Comparison of ENCODE assay signal across 28 cellular contexts in the genomic region with DNA sequence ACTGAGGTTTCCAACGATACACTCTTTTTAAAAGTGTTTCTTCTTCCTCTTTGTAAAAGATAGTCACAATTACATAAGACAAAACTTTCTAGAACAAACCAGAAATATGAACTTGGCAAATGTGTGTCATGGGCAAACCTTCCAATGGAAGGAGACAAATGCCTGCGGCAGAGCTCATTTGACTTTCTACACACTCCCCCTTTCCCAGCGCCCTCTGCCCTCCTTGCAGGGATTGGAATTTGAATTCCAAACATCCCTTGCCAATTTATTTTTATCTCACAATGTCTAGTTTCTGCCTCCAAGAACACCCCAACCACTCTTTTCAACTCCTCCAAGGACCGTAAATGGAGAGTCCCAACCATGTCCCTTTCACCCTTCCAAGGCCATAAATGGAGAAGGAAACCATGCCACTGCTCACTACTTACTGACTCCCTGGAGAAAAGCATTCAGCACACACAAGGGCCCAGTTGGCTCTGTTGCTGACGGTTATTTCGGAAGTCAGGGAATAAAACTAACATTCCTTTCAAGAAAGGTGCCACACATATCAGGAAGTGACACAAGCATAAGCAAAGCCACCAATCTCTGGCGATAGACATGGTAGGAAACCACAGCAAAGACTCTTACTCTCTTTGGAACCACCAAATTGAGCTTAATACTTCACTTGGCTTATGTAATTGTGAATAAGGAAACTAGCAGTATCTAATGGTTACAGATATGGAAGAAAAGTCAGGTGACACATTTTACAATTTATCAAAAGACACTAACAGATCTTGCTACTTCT. TPM values are rescaled to one million over a fixed set of nuclear protein-coding genes. Genes with fewer than 3 reads are reported as not detected.
A peak's percentile ranks its signal among the peaks of the same experiment; 100 is the strongest.
DNase-seq lines count a peak whose midpoint lies in the region; ATAC-seq and TF ChIP-seq lines count a peak whose summit lies in the region.
"Had no signal": no experiment of that assay in that cellular context is flagged by ENCODE, and none has a peak within 500 bp of the region (broad histone marks: within the 10 kb centered on the region; RNA-seq: fewer than 3 reads in every experiment).

No MANE protein-coding gene starts in this region.

- no peaks in the 10 kb centered on the region for H3K27me3 Mint-ChIP-seq in stimulated activated naive CD8-positive, alpha-beta T cell treated with anti-CD3 and anti-CD28 coated beads, Interleukin-15, amount 100 ng/mL, for 72 hours
- no peaks in the 10 kb centered on the region for H3K27me3 Mint-ChIP-seq in natural killer cell (ENCODE audit: low read depth in 2 of 2)
- H3K27me3 Mint-ChIP-seq: activated CD4-positive, alpha-beta T cell treated with anti-CD3 and anti-CD28 coated beads for 36 hours; activated naive CD4-positive, alpha-beta T cell treated with anti-CD3 and anti-CD28 coated beads, Interleukin-2, amount 10 ng/mL, durations not matched to agents 7 days and 5 days had no signal

- H3K36me3 Mint-ChIP-seq in natural killer cell: peaks cover 1% of the 10 kb centered on the region

- peak; percentile 42 for ATAC-seq in stimulated activated naive CD8-positive, alpha-beta T cell treated with anti-CD3 and anti-CD28 coated beads, Interleukin-15, amount 100 ng/mL, for 72 hours
- ATAC-seq in stimulated activated naive CD8-positive, alpha-beta T cell treated with anti-CD3 and anti-CD28 coated beads, Interleukin-15, Interleukin-2, amounts not matched to agents 100 U/mL and 50 U/mL, for 24 hours: no peak
- peak in 2 of 3 donors; percentile 64 to 68 for ATAC-seq in natural killer cell
- ATAC-seq in HG02884 (IDR thresholded peaks at IDR 0.05; ENCODE audit: unreplicated experiment): no peak
- ATAC-seq: A549; activated CD4-positive, alpha-beta T cell treated with anti-CD3 and anti-CD28 coated beads for 36 hours; activated T-cell treated with anti-CD3 and anti-CD28 coated beads, Interleukin-2, amount 50 U/mL, for 4 hours had no signal

- H3K27ac Mint-ChIP-seq in stimulated activated naive CD8-positive, alpha-beta T cell treated with anti-CD3 and anti-CD28 coated beads, Interleukin-15, amount 100 ng/mL, for 72 hours: no peak overlapping the region
- H3K27ac Mint-ChIP-seq in natural killer cell: no peak overlapping the region
- H3K27ac Mint-ChIP-seq: activated CD4-positive, alpha-beta T cell treated with anti-CD3 and anti-CD28 coated beads for 36 hours; activated naive CD4-positive, alpha-beta T cell treated with anti-CD3 and anti-CD28 coated beads, Interleukin-2, amount 10 ng/mL, durations not matched to agents 7 days and 5 days; HFFc6; neural progenitor cell had no signal

- no peak overlapping the region for H3K4me3 Mint-ChIP-seq in stimulated activated naive CD8-positive, alpha-beta T cell treated with anti-CD3 and anti-CD28 coated beads, Interleukin-15, amount 100 ng/mL, for 72 hours
- no peak overlapping the region for H3K4me3 Mint-ChIP-seq in natural killer cell
- H3K4me3 Mint-ChIP-seq: activated CD4-positive, alpha-beta T cell treated with anti-CD3 and anti-CD28 coated beads for 36 hours; activated naive CD4-positive, alpha-beta T cell treated with anti-CD3 and anti-CD28 coated beads, Interleukin-2, amount 10 ng/mL, durations not matched to agents 7 days and 5 days; activated T-cell treated with anti-CD3 and anti-CD28 coated beads, Interleukin-2, amount 50 U/mL, for 4 hours; HFFc6; neural progenitor cell had no signal

- H3K9me3 Mint-ChIP-seq in stimulated activated naive CD8-positive, alpha-beta T cell treated with anti-CD3 and anti-CD28 coated beads, Interleukin-15, amount 100 ng/mL, for 72 hours: no peaks in the 10 kb centered on the region
- H3K9me3 Mint-ChIP-seq in natural killer cell: no peaks in the 10 kb centered on the region
- H3K9me3 Mint-ChIP-seq: activated naive CD4-positive, alpha-beta T cell treated with anti-CD3 and anti-CD28 coated beads, Interleukin-2, amount 10 ng/mL, durations not matched to agents 7 days and 5 days; activated T-cell treated with anti-CD3 and anti-CD28 coated beads, Interleukin-2, amount 50 U/mL, for 4 hours; HFFc6; neural progenitor cell had no signal

- intact Hi-C loops in natural killer cell (cut with micrococcal nuclease): no loop called here

- peaks cover 25% of the 10 kb centered on the region for H3K4me1 Mint-ChIP-seq in stimulated activated naive CD8-positive, alpha-beta T cell treated with anti-CD3 and anti-CD28 coated beads, Interleukin-15, amount 100 ng/mL, for 72 hours
- peaks cover 14 to 16% of the 10 kb centered on the region in 2 donors for H3K4me1 Mint-ChIP-seq in natural killer cell
- H3K4me1 Mint-ChIP-seq: neural progenitor cell had no signal

- TF ChIP-seq CTCF in natural killer cell (IDR thresholded peaks at IDR 0.05): no peak

- H3K27ac ChIP-seq in cingulate gyrus (ENCODE audit: low read depth, low read length): peak overlapping the region; percentile 6
- H3K27ac ChIP-seq: A549, GM23248, KMS-11, neural progenitor cell, prostate gland had no signal

- no peak for DNase-seq in stimulated activated naive CD8-positive, alpha-beta T cell treated with anti-CD3 and anti-CD28 coated beads, Interleukin-15, amount 100 ng/mL, for 72 hours
- no peak for DNase-seq in stimulated activated naive CD8-positive, alpha-beta T cell treated with anti-CD3 and anti-CD28 coated beads, Interleukin-15, Interleukin-2, amounts not matched to agents 100 U/mL and 50 U/mL, for 24 hours
- DNase-seq in natural killer cell (no peak), activated gamma-delta T cell (lab: John Stamatoyannopoulos, UW) (no peak), amniotic stem cell (lab: John Stamatoyannopoulos, UW) (no peak), NCI-H1092 (lab: John Stamatoyannopoulos, UW) (no peak)
- DNase-seq: activated CD4-positive, alpha-beta T cell treated with anti-CD3 and anti-CD28 coated beads for 36 hours; activated naive CD4-positive, alpha-beta T cell treated with anti-CD3 and anti-CD28 coated beads, Interleukin-2, amount 10 ng/mL, durations not matched to agents 7 days and 5 days; activated T-cell treated with anti-CD3 and anti-CD28 coated beads, Interleukin-2, amount 50 U/mL, for 4 hours; DMS53; effector memory CD4-positive, alpha-beta T cell; GDM1; GM23248; HFFc6; NCI-H187 treated with DMSO at 0.1 percent for 48 hours; NCI-H69; stimulated activated CD8-positive, alpha-beta memory T cell treated with anti-CD3 and anti-CD28 coated beads, Interleukin-4, amount 100 ng/mL, for 48 hours had no signal

RNA-seq across cellular contexts. Expression of gene ESAM, which starts 15.0 kb away (rescaled TPM):
- 1 to 10 TPM; 1.2 to 2.2 (median 1.5) TPM for total RNA-seq in natural killer cell
- total RNA-seq: GM23248, RPMI7951, SK-MEL-5 had no signal

RNA-seq across cellular contexts. Expression of gene MSANTD2, which starts 23.2 kb away (rescaled TPM):
- total RNA-seq in natural killer cell: 10 to 100 TPM; 10.1 to 14.1 (median 13.3) TPM

RNA-seq across cellular contexts. Expression of gene VSIG2, which starts 25.0 kb away (rescaled TPM):
- not detected for total RNA-seq in natural killer cell
- total RNA-seq: activated CD4-positive, alpha-beta T cell treated with anti-CD3 and anti-CD28 coated beads for 36 hours; activated T-cell treated with anti-CD3 and anti-CD28 coated beads, Interleukin-2, amount 50 U/mL, for 4 hours; GM23248; HT1080; RPMI7951; SK-MEL-5; skeletal muscle tissue; T-helper 1 cell treated with Interleukin-12 subunit alpha and Interleukin-12 subunit beta and Interleukin-4 antibody, amounts not matched to agents 30 ng/mL and 1 ng/mL, for 36 hours had no signal

RNA-seq across cellular contexts. Expression of gene NRGN, which starts 37.3 kb away (rescaled TPM):
- total RNA-seq in natural killer cell: 10 to 100 TPM; 11.1 to 70.9 (median 28.4) TPM
- total RNA-seq: skeletal muscle tissue had no signal

Comparison
In these comparisons a context has a peak if more than half of its experiments do, and no peak if none do; other contexts are left out.
1. ATAC-seq: peak in stimulated activated naive CD8-positive, alpha-beta T cell treated with anti-CD3 and anti-CD28 coated beads, Interleukin-15, amount 100 ng/mL, for 72 hours (single experiment) and natural killer cell (2 of 3); none in stimulated activated naive CD8-positive, alpha-beta T cell treated with anti-CD3 and anti-CD28 coated beads, Interleukin-15, Interleukin-2, amounts not matched to agents 100 U/mL and 50 U/mL, for 24 hours (single experiment) and HG02884 (single experiment).